ENCODE assay signal across 8 cellular contexts in genomic region chr1:203325004-203325417, GRCh38. TPM values are rescaled to one million over a fixed set of nuclear protein-coding genes. Genes with fewer than 3 reads are reported as not detected.
A peak's percentile ranks its signal among the peaks of the same experiment; 100 is the strongest.
DNase-seq lines count a peak whose midpoint lies in the region; ATAC-seq and TF ChIP-seq lines count a peak whose summit lies in the region.

No MANE protein-coding gene starts in this region.

- ATAC-seq in GM21423 (IDR thresholded peaks at IDR 0.05; ENCODE audit: unreplicated experiment) (peak; percentile 29), HG03565 (IDR thresholded peaks at IDR 0.05; ENCODE audit: unreplicated experiment) (no peak)

- peak overlapping the region; percentile 66 for H3K4me3 Mint-ChIP-seq in activated CD4-positive, alpha-beta T cell treated with anti-CD3 and anti-CD28 coated beads, Interleukin-2, amount 10 ng/mL, durations not matched to agents 7 days and 5 days

- in situ Hi-C loops in brain microvascular endothelial cell (cut with HindIII; ENCODE audit: low pct_ligation_motif_present, low sequenced_read_pairs): no loop called here

- POLR2A ChIA-PET in activated CD4-positive, alpha-beta T cell treated with anti-CD3 and anti-CD28 coated beads, Interleukin-2, amount 10 ng/mL, durations not matched to agents 7 days and 5 days (lab: Charles Lee): interaction anchor here (1.3 to 3.2 kb wide), 2 partner anchors 16 to 18 kb away, joined by 4 to 10 read pairs; no protein-coding TSS in a partner anchor

- no peaks in the 10 kb centered on the region for H3K9me3 Mint-ChIP-seq in activated CD4-positive, alpha-beta T cell treated with anti-CD3 and anti-CD28 coated beads, Interleukin-2, amount 10 ng/mL, durations not matched to agents 7 days and 5 days

- H3K27me3 ChIP-seq in esophagus (ENCODE audit: control insufficient read depth in 1 of 2, insufficient read depth in 2 of 2, low read length in 2 of 2): no peaks in the 10 kb centered on the region
- H3K27me3 ChIP-seq in brain microvascular endothelial cell (replicated peaks): peaks cover 44% of the 10 kb centered on the region

- H3K27ac Mint-ChIP-seq in activated CD4-positive, alpha-beta T cell treated with anti-CD3 and anti-CD28 coated beads, Interleukin-2, amount 10 ng/mL, durations not matched to agents 7 days and 5 days: peak overlapping the region; percentile 95

- peak overlapping the region; percentile 47 to 50 for H3K27ac ChIP-seq in esophagus (ENCODE audit: low read depth in 2 of 2, low read length in 1 of 2)
- no peak overlapping the region for H3K27ac ChIP-seq in brain microvascular endothelial cell

- 45 to 56% methylated on average over 5 of the region's 5 CpGs for WGBS in esophagus, 2 donors

- peaks cover 13 to 16% of the 10 kb centered on the region in 2 donors for H3K4me1 ChIP-seq in esophagus (ENCODE audit: control insufficient read depth in 2 of 2, insufficient read depth in 2 of 2, low read length in 1 of 2)

- H3K36me3 ChIP-seq in esophagus (ENCODE audit: control insufficient read depth in 2 of 2, insufficient read depth in 2 of 2, low read length in 1 of 2): no peaks in the 10 kb centered on the region
- H3K36me3 ChIP-seq in brain microvascular endothelial cell (replicated peaks): no peaks in the 10 kb centered on the region

- TF ChIP-seq CTCF in brain microvascular endothelial cell (IDR thresholded peaks at IDR 0.05; ENCODE audit: low read depth, low read length, missing control alignments): no peak

- H3K27me3 Mint-ChIP-seq in activated CD4-positive, alpha-beta T cell treated with anti-CD3 and anti-CD28 coated beads, Interleukin-2, amount 10 ng/mL, durations not matched to agents 7 days and 5 days: no peaks in the 10 kb centered on the region

- CTCF ChIA-PET in activated CD4-positive, alpha-beta T cell treated with anti-CD3 and anti-CD28 coated beads, Interleukin-2, amount 10 ng/mL, durations not matched to agents 7 days and 5 days (lab: Charles Lee): interaction anchor here (0.6 to 10.2 kb wide), 12 partner anchors 8 to 1753 kb away, joined by 3 to 169 read pairs (median 4); partner anchors contain the start of gene BTG2

- DNase-seq in DMS 273 treated with DMSO at 0.1 percent for 48 hours (lab: John Stamatoyannopoulos, UW) (peak; percentile 86), NCI-H128 (lab: John Stamatoyannopoulos, UW; ENCODE audit: unreplicated experiment) (peak; percentile 60), brain microvascular endothelial cell (no peak)
- DNase-seq in activated CD4-positive, alpha-beta T cell treated with anti-CD3 and anti-CD28 coated beads, Interleukin-2, amount 10 ng/mL, durations not matched to agents 7 days and 5 days: peak; percentile 71
- DNase-seq in stimulated activated CD4-positive, alpha-beta T cell treated with anti-CD3 and anti-CD28 coated beads, Interleukin-4, amount 100 ng/mL, for 24 hours: peak; percentile 63

- H3K9me3 ChIP-seq in esophagus (ENCODE audit: control insufficient read depth in 2 of 2, insufficient read depth in 1 of 2, low read depth in 1 of 2, low read length in 1 of 2): no peaks in the 10 kb centered on the region

- peaks cover 84% of the 10 kb centered on the region for H3K4me1 Mint-ChIP-seq in activated CD4-positive, alpha-beta T cell treated with anti-CD3 and anti-CD28 coated beads, Interleukin-2, amount 10 ng/mL, durations not matched to agents 7 days and 5 days

- H3K4me3 ChIP-seq in esophagus (ENCODE audit: low read depth in 1 of 2, low read length in 2 of 2) (no peak overlapping the region), brain microvascular endothelial cell (ENCODE audit: low read depth, low read length) (no peak overlapping the region)

- no peaks in the 10 kb centered on the region for H3K36me3 Mint-ChIP-seq in activated CD4-positive, alpha-beta T cell treated with anti-CD3 and anti-CD28 coated beads, Interleukin-2, amount 10 ng/mL, durations not matched to agents 7 days and 5 days (ENCODE audit: low read depth)

RNA-seq across cellular contexts. Expression of gene BTG2, which starts 19.7 kb away (rescaled TPM):
- total RNA-seq in activated CD4-positive, alpha-beta T cell treated with anti-CD3 and anti-CD28 coated beads, Interleukin-2, amount 10 ng/mL, durations not matched to agents 7 days and 5 days: 10 to 100 TPM; 73.6 to 82.3 TPM
- 10 to 100 TPM in 1 of 2 donors, 1 to 10 TPM in 1; 9.4 to 27.3 TPM for polyA plus RNA-seq in esophagus

RNA-seq across cellular contexts. Expression of gene FMOD, which starts 25.9 kb away (rescaled TPM):
- total RNA-seq in activated CD4-positive, alpha-beta T cell treated with anti-CD3 and anti-CD28 coated beads, Interleukin-2, amount 10 ng/mL, durations not matched to agents 7 days and 5 days: not detected
- 1 to 10 TPM; 1.7 to 4.4 TPM for polyA plus RNA-seq in esophagus
